Comparison of ENCODE assay signal across 8 cellular contexts in the genomic region with DNA sequence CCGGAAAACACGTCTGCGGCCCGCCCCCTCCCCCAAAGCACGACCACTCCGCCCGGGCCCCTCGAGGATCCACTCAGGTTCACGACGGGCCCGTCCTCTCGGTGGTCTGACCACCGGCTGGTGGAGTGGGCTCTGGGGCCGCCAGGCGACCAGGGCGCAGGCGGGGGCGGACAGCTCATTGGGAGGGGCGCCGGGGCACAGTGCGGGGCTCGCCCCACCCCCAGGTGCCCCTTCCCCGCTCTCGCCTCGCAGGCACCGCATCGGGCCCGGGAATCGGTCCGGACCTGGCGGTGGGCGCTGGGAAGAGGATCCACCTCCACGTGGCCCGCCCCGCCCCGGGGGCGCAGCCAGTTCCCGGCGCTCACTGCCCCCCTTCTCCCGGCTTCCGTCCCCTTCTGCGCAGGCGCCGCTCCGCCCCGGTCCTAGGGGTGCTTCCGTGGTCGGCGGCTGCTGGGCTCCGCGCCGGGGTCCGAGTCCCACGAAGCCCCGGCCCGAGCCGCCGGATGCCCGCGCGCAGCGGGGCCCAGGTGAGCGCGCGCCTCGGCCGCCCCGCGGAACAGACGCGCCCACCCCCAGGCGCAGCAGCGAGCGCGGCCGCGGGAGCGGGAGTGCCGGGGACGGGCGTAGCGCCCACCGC. TPM values are rescaled to one million over a fixed set of nuclear protein-coding genes. Genes with fewer than 3 reads are reported as not detected.
DNase-seq lines count a peak whose midpoint lies in the region; ATAC-seq and TF ChIP-seq lines count a peak whose summit lies in the region.

MPG (plus strand) TSS at position 419 of the 637 bp plus-strand sequence; CDS start at position 504, 85 bp downstream.

- no peaks in the 10 kb centered on the region for H3K79me2 ChIP-seq in mesendoderm (ENCODE audit: control insufficient read depth, insufficient read depth, low read length)

- H2BK5ac ChIP-seq in mesendoderm (ENCODE audit: low read length): peak within 1 kb of the TSS; percentile 63

- peak within 1 kb of the TSS; percentile 92 for H3K23ac ChIP-seq in mesendoderm (ENCODE audit: low read length)

- H3K9ac ChIP-seq in endocrine pancreas (ENCODE audit: control insufficient read depth, insufficient read depth, low read length): peak within 1 kb of the TSS; percentile 98
- H3K9ac ChIP-seq in mesendoderm (ENCODE audit: low read length): peak within 1 kb of the TSS; percentile 99

- H4K8ac ChIP-seq in mesendoderm (ENCODE audit: low read depth, low read length): peak within 1 kb of the TSS; percentile 2

- H3K4me1 ChIP-seq in endocrine pancreas (ENCODE audit: control insufficient read depth, insufficient read depth, low read length): no peaks in the 10 kb centered on the region
- peaks cover 34% of the 10 kb centered on the region for H3K4me1 ChIP-seq in mesendoderm (ENCODE audit: control insufficient read depth, low read depth, low read length)

- peaks cover 6% of the 10 kb centered on the region for H3K79me1 ChIP-seq in mesendoderm (ENCODE audit: low read length)

- peak within 1 kb of the TSS; percentile 71 for H2AK5ac ChIP-seq in mesendoderm (ENCODE audit: low read length)

- peak within 1 kb of the TSS; percentile 98 for H3K56ac ChIP-seq in mesendoderm (ENCODE audit: low read length)

- no peak within 1 kb of the TSS for H4K5ac ChIP-seq in mesendoderm (ENCODE audit: low read length)

- peak; percentile 62 for ATAC-seq in GM18907 (IDR thresholded peaks at IDR 0.05; ENCODE audit: unreplicated experiment)
- peak; percentile 50 for ATAC-seq in HG03196 (IDR thresholded peaks at IDR 0.05; ENCODE audit: unreplicated experiment)

- no peak for TF ChIP-seq CTCF in AG04450 (IDR thresholded peaks at IDR 0.05; ENCODE audit: low read depth, low read length)

- H3K27me3 ChIP-seq in AG04450 (ENCODE audit: control insufficient read depth, insufficient read depth, low read length) (no peaks in the 10 kb centered on the region), endocrine pancreas (ENCODE audit: control insufficient read depth, insufficient read depth, low read length) (peaks cover 6% of the 10 kb centered on the region), mesendoderm (ENCODE audit: insufficient read depth, low read length, poor library complexity) (no peaks in the 10 kb centered on the region)

- H3K27ac ChIP-seq in AG04450 (ENCODE audit: low read depth, low read length): peak within 1 kb of the TSS; percentile 98
- peak within 1 kb of the TSS; percentile 93 for H3K27ac ChIP-seq in mesendoderm (ENCODE audit: low read depth, low read length)

- DNase-seq in AG04450 (ENCODE audit: low read depth, low spot score) (no peak), NOMO-1 (lab: John Stamatoyannopoulos, UW; ENCODE audit: unreplicated experiment in 2 of 2) (peak; percentile 55 to 58), mesendoderm (peak; percentile 76)
- DNase-seq in activated CD8-positive, alpha-beta memory T cell treated with anti-CD3 and anti-CD28 coated beads for 4 hours (ENCODE audit: low read depth in 2 of 2): peak; percentile 64 to 71
- peak; percentile 59 for DNase-seq in stimulated activated CD8-positive, alpha-beta memory T cell treated with anti-CD3 and anti-CD28 coated beads, Interleukin-15, amount 100 ng/mL, for 1 hour (ENCODE audit: low read depth)

- H3K4me3 ChIP-seq in AG04450 (ENCODE audit: low read depth, low read length) (peak within 1 kb of the TSS; percentile 76), endocrine pancreas (ENCODE audit: control insufficient read depth, insufficient read depth, low read length) (no peak within 1 kb of the TSS), mesendoderm (ENCODE audit: low read length) (peak within 1 kb of the TSS; percentile 79)

- peak within 1 kb of the TSS; percentile 83 for H3K18ac ChIP-seq in mesendoderm (ENCODE audit: low read length)

- no CpG with 5 or more reads among the region's 83 CpGs for WGBS in mesendoderm (ENCODE audit: extremely low coverage, insufficient coverage, low lambda C conversion rate)

- CTCF ChIA-PET in AG04450 (lab: Charles Lee): interaction anchor here (1.2 to 2.9 kb wide), 2 partner anchors 12 to 19 kb away, joined by 9 to 11 read pairs; no protein-coding TSS in a partner anchor

- H3K9me3 ChIP-seq in AG04450 (ENCODE audit: control insufficient read depth, insufficient read depth, low read length): no peaks in the 10 kb centered on the region; the same call in 1 of the 2 replicates
- no peaks in the 10 kb centered on the region for H3K9me3 ChIP-seq in endocrine pancreas (ENCODE audit: control insufficient read depth, low read length)

- peak within 1 kb of the TSS; percentile 85 for H3K4me2 ChIP-seq in mesendoderm (ENCODE audit: low read length)

- POLR2A ChIA-PET in AG04450 (lab: Yijun Ruan, JAX): no interaction called here

- H3K36me3 ChIP-seq in endocrine pancreas (ENCODE audit: control insufficient read depth, insufficient read depth, low read length) (no peaks in the 10 kb centered on the region), mesendoderm (ENCODE audit: control insufficient read depth, insufficient read depth, low read length) (peaks cover 4% of the 10 kb centered on the region)

- H2BK120ac ChIP-seq in mesendoderm (ENCODE audit: low read depth, low read length): peak within 1 kb of the TSS; percentile 63

- H2BK15ac ChIP-seq in mesendoderm (replicated peaks; ENCODE audit: low read depth): no peak within 1 kb of the TSS

- H3K4ac ChIP-seq in mesendoderm (ENCODE audit: low read depth, low read length): peak within 1 kb of the TSS; percentile 89

RNA-seq across cellular contexts. Expression of gene MPG, which starts in this region (rescaled TPM):
- 47.3 and 78.3 TPM in 2 replicates for polyA plus RNA-seq in AG04450 (2011; rRNA removed)
- 16.1 and 24.4 TPM in 2 replicates for polyA minus RNA-seq in AG04450 (2011; rRNA and poly(A)+ RNA removed)
- 60.2 TPM for polyA plus RNA-seq in mesendoderm (2013, experiment 1 of 2)
- 62.3 TPM for polyA plus RNA-seq in mesendoderm (2013, experiment 2 of 2)
